Comparison of ENCODE assay signal across 8 cellular contexts in genomic region chrX:78103656-78104446, GRCh38. TPM values are rescaled to one million over a fixed set of nuclear protein-coding genes. Genes with fewer than 3 reads are reported as not detected.
DNase-seq lines count a peak whose midpoint lies in the region; ATAC-seq and TF ChIP-seq lines count a peak whose summit lies in the region.

TSS of gene PGK1 (plus strand) at chrX:78104248. CDS start at chrX:78104341, 93 bp downstream.

- CTCF ChIA-PET in BJ (lab: Yijun Ruan, JAX): no interaction called here
- CTCF ChIA-PET in activated CD4-positive, alpha-beta T cell treated with anti-CD3 and anti-CD28 coated beads, Interleukin-2, amount 10 ng/mL, durations not matched to agents 7 days and 5 days (lab: Charles Lee): interaction anchor here (1.1 kb wide), 1 partner anchor 33 kb away, joined by 3 read pairs; no protein-coding TSS in a partner anchor

- TF ChIP-seq CTCF in BJ (IDR thresholded peaks at IDR 0.05; ENCODE audit: insufficient read depth, low read depth, low read length): no peak

- H3K4me3 ChIP-seq in BJ (ENCODE audit: low read depth, low read length): peak within 1 kb of the TSS; percentile 86

- H3K36me3 ChIP-seq in BJ (ENCODE audit: control insufficient read depth, insufficient read depth, low read length): peaks cover 1% of the 10 kb centered on the region; the same call in 1 of the 2 replicates

- peak within 1 kb of the TSS; percentile 92 for H3K4me3 Mint-ChIP-seq in activated CD4-positive, alpha-beta T cell treated with anti-CD3 and anti-CD28 coated beads, Interleukin-2, amount 10 ng/mL, durations not matched to agents 7 days and 5 days

- H3K36me3 Mint-ChIP-seq in activated CD4-positive, alpha-beta T cell treated with anti-CD3 and anti-CD28 coated beads, Interleukin-2, amount 10 ng/mL, durations not matched to agents 7 days and 5 days (ENCODE audit: low read depth): peaks cover 48% of the 10 kb centered on the region

- DNase-seq in BJ (ENCODE audit: low read depth): peak; percentile 82
- DNase-seq in NCI-H526 treated with DMSO at 0.1 percent for 48 hours (lab: John Stamatoyannopoulos, UW): peak; percentile 84
- peak; percentile 95 for DNase-seq in activated CD4-positive, alpha-beta T cell treated with anti-CD3 and anti-CD28 coated beads, Interleukin-2, amount 10 ng/mL, durations not matched to agents 7 days and 5 days
- peak; percentile 65 for DNase-seq in cortex of kidney (lab: John Stamatoyannopoulos, UW)
- peak; percentile 98 for DNase-seq in left kidney (ENCODE audit: low read depth, low spot score)
- DNase-seq in stimulated activated CD4-positive, alpha-beta T cell treated with anti-CD3 and anti-CD28 coated beads, Interleukin-2, amount 100 ng/mL, for 24 hours: peak; percentile 89 to 90

- no peaks in the 10 kb centered on the region for H3K27me3 ChIP-seq in BJ (ENCODE audit: control insufficient read depth, insufficient read depth, low read length)

- peaks cover 12% of the 10 kb centered on the region for H3K9me3 Mint-ChIP-seq in activated CD4-positive, alpha-beta T cell treated with anti-CD3 and anti-CD28 coated beads, Interleukin-2, amount 10 ng/mL, durations not matched to agents 7 days and 5 days

- ATAC-seq in GM19324 (IDR thresholded peaks at IDR 0.05; ENCODE audit: low FRiP score, unreplicated experiment): peak; percentile 97
- peak; percentile 89 for ATAC-seq in HG03469 (IDR thresholded peaks at IDR 0.05; ENCODE audit: unreplicated experiment)

- H3K27me3 Mint-ChIP-seq in activated CD4-positive, alpha-beta T cell treated with anti-CD3 and anti-CD28 coated beads, Interleukin-2, amount 10 ng/mL, durations not matched to agents 7 days and 5 days: no peaks in the 10 kb centered on the region

- POLR2A ChIA-PET in BJ (lab: Charles Lee): no interaction called here
- POLR2A ChIA-PET in activated CD4-positive, alpha-beta T cell treated with anti-CD3 and anti-CD28 coated beads, Interleukin-2, amount 10 ng/mL, durations not matched to agents 7 days and 5 days (lab: Charles Lee): interaction anchor here (0.9 kb wide), 1 partner anchor 192 kb away, joined by 3 read pairs; no protein-coding TSS in a partner anchor

- H3K4me1 Mint-ChIP-seq in activated CD4-positive, alpha-beta T cell treated with anti-CD3 and anti-CD28 coated beads, Interleukin-2, amount 10 ng/mL, durations not matched to agents 7 days and 5 days: peaks cover 53% of the 10 kb centered on the region

- H3K27ac Mint-ChIP-seq in activated CD4-positive, alpha-beta T cell treated with anti-CD3 and anti-CD28 coated beads, Interleukin-2, amount 10 ng/mL, durations not matched to agents 7 days and 5 days: peak within 1 kb of the TSS; percentile 95

RNA-seq across cellular contexts. Expression of gene PGK1, which starts in this region (rescaled TPM):
- 474 and 622 TPM in 2 replicates for polyA plus RNA-seq in BJ (2011; rRNA removed)
- 106 and 196 TPM in 2 replicates for polyA minus RNA-seq in BJ (2011; rRNA and poly(A)+ RNA removed)
- total RNA-seq in activated CD4-positive, alpha-beta T cell treated with anti-CD3 and anti-CD28 coated beads, Interleukin-2, amount 10 ng/mL, durations not matched to agents 7 days and 5 days: 100 to 1,000 TPM; 682 to 705 TPM

Comparison
In these comparisons a context has a peak if more than half of its experiments do, and no peak if none do; other contexts are left out.
1. Peak in every context shown above with its lines: DNase-seq, ATAC-seq and H3K4me3 ChIP-seq.